Comparison of ENCODE assay signal across 20 cellular contexts in genomic region chr7:101972627-101973026, GRCh38.
"Had no signal": no experiment of that assay in that cellular context is flagged by ENCODE, and none has a peak within 500 bp of the region (broad histone marks: within the 10 kb centered on the region; RNA-seq: fewer than 3 reads in every experiment).

No MANE protein-coding gene starts in this region.

- H3K4me3 Mint-ChIP-seq: activated CD4-positive, alpha-beta memory T cell treated with anti-CD3 and anti-CD28 coated beads, Interleukin-2, amount 10 ng/mL, durations not matched to agents 7 days and 5 days; activated T-cell treated with anti-CD3 and anti-CD28 coated beads, Interleukin-2, amount 50 U/mL, for 4 hours; endodermal cell; memory B cell; naive thymus-derived CD8-positive, alpha-beta T cell; T-cell had no signal

- H3K9me3 Mint-ChIP-seq: activated CD4-positive, alpha-beta memory T cell treated with anti-CD3 and anti-CD28 coated beads, Interleukin-2, amount 10 ng/mL, durations not matched to agents 7 days and 5 days; endodermal cell had no signal

- H3K4me1 ChIP-seq: gastroesophageal sphincter, left lung, prostate gland, upper lobe of right lung had no signal

- H3K4me1 Mint-ChIP-seq: activated CD4-positive, alpha-beta memory T cell treated with anti-CD3 and anti-CD28 coated beads, Interleukin-2, amount 10 ng/mL, durations not matched to agents 7 days and 5 days had no signal

- H3K27ac Mint-ChIP-seq: activated CD4-positive, alpha-beta memory T cell treated with anti-CD3 and anti-CD28 coated beads, Interleukin-2, amount 10 ng/mL, durations not matched to agents 7 days and 5 days; memory B cell; T-cell had no signal

- DNase-seq: activated CD4-positive, alpha-beta memory T cell treated with anti-CD3 and anti-CD28 coated beads, Interleukin-2, amount 10 ng/mL, durations not matched to agents 7 days and 5 days; activated effector memory CD4-positive, alpha-beta T cell treated with Interleukin-2 at 50 U/mL for 16 hours; activated naive CD4-positive, alpha-beta T cell treated with anti-CD3 and anti-CD28 coated beads, Interleukin-2, amount 50 U/mL, for 16 hours; activated T-cell treated with anti-CD3 and anti-CD28 coated beads, Interleukin-2, amount 50 U/mL, for 4 hours; dorsolateral prefrontal cortex; endodermal cell; hippocampal formation; left lung; naive thymus-derived CD8-positive, alpha-beta T cell; occipital lobe; sigmoid colon; stimulated activated CD4-positive, alpha-beta T cell treated with anti-CD3 and anti-CD28 coated beads, Interleukin-12 subunit alpha, Interleukin-12 subunit beta, amount 100 ng/mL, for 4 hours; stimulated activated CD4-positive, alpha-beta T cell treated with anti-CD3 and anti-CD28 coated beads, Interleukin-2, amount 100 ng/mL, for 24 hours; T-cell; T-helper 9 cell; upper lobe of right lung had no signal

- H3K27ac ChIP-seq: gastroesophageal sphincter, left lung, prostate gland, sigmoid colon, thoracic aorta, upper lobe of right lung had no signal

- H3K4me3 ChIP-seq: dorsolateral prefrontal cortex, gastroesophageal sphincter, left lung, prostate gland, sigmoid colon, thoracic aorta, upper lobe of right lung had no signal

- H3K27me3 Mint-ChIP-seq: activated CD4-positive, alpha-beta memory T cell treated with anti-CD3 and anti-CD28 coated beads, Interleukin-2, amount 10 ng/mL, durations not matched to agents 7 days and 5 days; memory B cell; naive thymus-derived CD8-positive, alpha-beta T cell; T-cell had no signal

- ATAC-seq: activated T-cell treated with anti-CD3 and anti-CD28 coated beads, Interleukin-2, amount 50 U/mL, for 4 hours; gastroesophageal sphincter; left lung; naive thymus-derived CD8-positive, alpha-beta T cell; T-cell; upper lobe of right lung had no signal

- H3K36me3 ChIP-seq: prostate gland, sigmoid colon, thoracic aorta, upper lobe of right lung had no signal

- H3K9me3 ChIP-seq: gastroesophageal sphincter, left lung, prostate gland, sigmoid colon, thoracic aorta, upper lobe of right lung had no signal

- H3K27me3 ChIP-seq: dorsolateral prefrontal cortex, gastroesophageal sphincter, left lung, sigmoid colon, upper lobe of right lung had no signal
